Comparison of ENCODE assay signal across 10 cellular contexts in genomic region chr19:17616961-17617806, GRCh38.
DNase-seq lines count a peak whose midpoint lies in the region; ATAC-seq, FAIRE-seq and TF ChIP-seq lines count a peak whose summit lies in the region.
"Had no signal": no experiment of that assay in that cellular context is flagged by ENCODE, and none has a peak within 500 bp of the region (broad histone marks: within the 10 kb centered on the region; RNA-seq: fewer than 3 reads in every experiment).

No MANE protein-coding gene starts in this region.

- TF ChIP-seq EP300 in HepG2 (IDR thresholded peaks at IDR 0.05; ENCODE audit: low read depth in 2 of 2, low read length in 2 of 2) (no peak), HepG2 (CRISPR knock-in tag; IDR thresholded peaks at IDR 0.05; ENCODE audit: borderline replicate concordance) (no peak)

- H3K9ac ChIP-seq in HepG2 (ENCODE audit: insufficient read depth, low read depth, low read length), result no peak overlapping the region

- no peaks in the 10 kb centered on the region for H3K4me1 ChIP-seq in CD8-positive, alpha-beta memory T cell (ENCODE audit: insufficient read depth, low read length)
- H3K4me1 ChIP-seq in HepG2 (ENCODE audit: insufficient read depth, low read length), result peaks cover 18% of the 10 kb centered on the region
- no peaks in the 10 kb centered on the region for H3K4me1 ChIP-seq in pancreas

- FAIRE-seq in HepG2 (lab: Jason Lieb, UNC), result no peak
- FAIRE-seq in pancreas (lab: Jason Lieb, UNC), result no peak

- no peaks in the 10 kb centered on the region for H3K9me3 ChIP-seq in CD8-positive, alpha-beta memory T cell (ENCODE audit: low read length)
- no peaks in the 10 kb centered on the region for H3K9me3 ChIP-seq in HepG2 (ENCODE audit: low read length)
- no peaks in the 10 kb centered on the region for H3K9me3 ChIP-seq in pancreas

- H2AFZ ChIP-seq in HepG2 (ENCODE audit: low read length), result no peak overlapping the region

- CTCF ChIA-PET in CD8-positive, alpha-beta memory T cell (lab: Charles Lee), result no interaction called here
- CTCF ChIA-PET in HepG2 (lab: Yijun Ruan, JAX; ENCODE audit: low intra/inter-chr PET ratio, low total read pairs), result no interaction called here

- H3K36me3 ChIP-seq in CD8-positive, alpha-beta memory T cell (ENCODE audit: insufficient read depth, low read length), result no peaks in the 10 kb centered on the region
- H3K36me3 ChIP-seq in HepG2 (replicated peaks in 1 of 2; ENCODE audit: control insufficient read depth in 1 of 2, insufficient read depth in 2 of 2, low read length in 2 of 2) (no peaks in the 10 kb centered on the region), pancreas (no peaks in the 10 kb centered on the region)

- no peak for DNase-seq in CD8-positive, alpha-beta memory T cell
- peak; percentile 11 for DNase-seq in HK-2 (ENCODE audit: unreplicated experiment)
- peak; percentile 18 for DNase-seq in amniotic epithelial cell (ENCODE audit: low read depth)
- DNase-seq in HepG2 (ENCODE audit: low spot score), result peak; percentile 44
- no peak for DNase-seq in pancreas
- DNase-seq: NCI-H1417 had no signal

- no peaks in the 10 kb centered on the region for H3K79me2 ChIP-seq in HepG2 (ENCODE audit: insufficient read depth, low read length)

- peak overlapping the region; percentile 78 for H3K4me2 ChIP-seq in HepG2 (ENCODE audit: low read depth, low read length)

- WGBS in HepG2 (ENCODE audit: low lambda C conversion rate), result 21% methylated on average over 23 of the region's 28 CpGs
- 52 to 56% methylated on average over 28 of the region's 28 CpGs for WGBS in pancreas, 2 donors

- H3K27ac ChIP-seq in CD8-positive, alpha-beta memory T cell (ENCODE audit: low read depth, low read length), result peak overlapping the region; percentile 61
- H3K27ac ChIP-seq in HepG2 (ENCODE audit: extremely low read length, insufficient read depth, low read length) (no peak overlapping the region), pancreas (no peak overlapping the region)

- BruUV-seq in HepG2 (replicated peaks; lab: Mats Ljungman, UMichigan), result no TSS peak

- no peaks in the 10 kb centered on the region for H4K20me1 ChIP-seq in HepG2 (ENCODE audit: insufficient read depth, low read length)

- no peak for TF ChIP-seq POLR2A in HepG2 (IDR thresholded peaks at IDR 0.05; ENCODE audit: insufficient read depth in 1 of 2, low read depth in 2 of 2, low read length in 2 of 2)

- H3K36me3 Mint-ChIP-seq in CD8-positive, alpha-beta memory T cell, result peaks cover 0 to 5% (median 0%) of the 10 kb centered on the region in 3 donors

- in situ Hi-C loops in HepG2 (cut with HindIII; ENCODE audit: extremely low pct_ligation_motif_present, low pct_unique_long_range_greater_than_20kb), result no loop called here

- no peak overlapping the region for H3K4me3 ChIP-seq in CD8-positive, alpha-beta memory T cell (ENCODE audit: low read length)
- peak overlapping the region in 2 of 3 experiments; percentile 4 to 60; a peak in 3 of 6 replicates for H3K4me3 ChIP-seq in HepG2 (replicated peaks in 1 of 3; ENCODE audit: insufficient read depth in 1 of 3, low read depth in 2 of 3, low read length in 3 of 3)
- no peak overlapping the region for H3K4me3 ChIP-seq in pancreas
- H3K4me3 ChIP-seq: lung had no signal

- peaks cover 0 to 7% (median 0%) of the 10 kb centered on the region in 5 donors for H3K9me3 Mint-ChIP-seq in CD8-positive, alpha-beta memory T cell

- no peak overlapping the region for H3K4me3 Mint-ChIP-seq in CD8-positive, alpha-beta memory T cell

- ATAC-seq in HepG2 (peak; percentile 41), GM21529 (IDR thresholded peaks at IDR 0.05; ENCODE audit: unreplicated experiment) (no peak), GM21528 (IDR thresholded peaks at IDR 0.05; ENCODE audit: low FRiP score, unreplicated experiment) (no peak), GM21390 (IDR thresholded peaks at IDR 0.05; ENCODE audit: unreplicated experiment) (no peak), pancreas (no peak)

- intact Hi-C loops in HepG2 (cut with micrococcal nuclease; ENCODE audit: unreplicated experiment), result no loop called here
- intact Hi-C loops in pancreas (cut with DNase I), result no loop called here

- H3K4me1 Mint-ChIP-seq in CD8-positive, alpha-beta memory T cell, result peaks cover under 1 to 5% (median 2%) of the 10 kb centered on the region in 3 donors

- no peak for TF ChIP-seq RAD21 in HepG2 (CRISPR knock-in tag; IDR thresholded peaks at IDR 0.05)

- peaks cover 21 to 52% of the 10 kb centered on the region in 2 donors for H3K27me3 Mint-ChIP-seq in CD8-positive, alpha-beta memory T cell

- H3K27me3 ChIP-seq in CD8-positive, alpha-beta memory T cell (ENCODE audit: insufficient read depth, low read length, poor library complexity, severe bottlenecking), result peaks cover 10% of the 10 kb centered on the region
- no peaks in the 10 kb centered on the region; a peak in 1 of 5 replicates for H3K27me3 ChIP-seq in HepG2 (ENCODE audit: control insufficient read depth in 1 of 2, insufficient read depth in 2 of 2, low read length in 2 of 2)
- H3K27me3 ChIP-seq in pancreas, result peaks cover 0 to 13% (median 2%) of the 10 kb centered on the region in 4 donors

- peak overlapping the region in 2 of 8 donors; percentile 33 to 74 for H3K27ac Mint-ChIP-seq in CD8-positive, alpha-beta memory T cell

- POLR2A ChIA-PET in CD8-positive, alpha-beta memory T cell (lab: Charles Lee), result no interaction called here
- POLR2A ChIA-PET in HepG2 (lab: Yijun Ruan, JAX), result interaction anchor here (1.4 kb wide), 1 partner anchor 11 kb away, joined by 11 read pairs; no protein-coding TSS in a partner anchor

- TF ChIP-seq CTCF in HepG2 (CRISPR knock-in tag; IDR thresholded peaks at IDR 0.05) (no peak), pancreas (IDR thresholded peaks at IDR 0.05) (no peak)

TF ChIP-seq in HepG2, 621 proteins besides CTCF, POLR2A, EP300 and RAD21 (continues in another document):
- no peak for TF ChIP-seq SMAD1 (CRISPR knock-in tag; IDR thresholded peaks at IDR 0.05; ENCODE audit: borderline replicate concordance, low read depth)
- TF ChIP-seq WIZ (CRISPR knock-in tag; IDR thresholded peaks at IDR 0.05), result no peak
- TF ChIP-seq HMGA1 (CRISPR knock-in tag; conservative IDR thresholded peaks at IDR 0.05), result no peak
- peak; percentile 82 for TF ChIP-seq CREM (IDR thresholded peaks at IDR 0.05)
- no peak for TF ChIP-seq CREM (CRISPR knock-in tag; IDR thresholded peaks at IDR 0.05)
- TF ChIP-seq ZFP62 (CRISPR knock-in tag; IDR thresholded peaks at IDR 0.05), result no peak
- no peak for TF ChIP-seq ELF4 (CRISPR knock-in tag; IDR thresholded peaks at IDR 0.05; ENCODE audit: borderline replicate concordance)
- TF ChIP-seq ZKSCAN1 (IDR thresholded peaks at IDR 0.05; ENCODE audit: low read length), result no peak
- TF ChIP-seq ARNTL (CRISPR knock-in tag; IDR thresholded peaks at IDR 0.05), result no peak
- no peak for TF ChIP-seq HNF4G (IDR thresholded peaks at IDR 0.05; ENCODE audit: borderline replicate concordance, low read depth, low read length)
- no peak for TF ChIP-seq HNF4G (CRISPR knock-in tag; IDR thresholded peaks at IDR 0.05; ENCODE audit: borderline replicate concordance, low read depth)
- TF ChIP-seq ZNF432 (CRISPR knock-in tag; IDR thresholded peaks at IDR 0.05; ENCODE audit: borderline replicate concordance), result no peak
- peak; percentile 66 for TF ChIP-seq NFYB (CRISPR knock-in tag; IDR thresholded peaks at IDR 0.05)
- no peak for TF ChIP-seq ZEB1 (IDR thresholded peaks at IDR 0.05; ENCODE audit: insufficient replicate concordance, low read depth)
- TF ChIP-seq HOXA3 (CRISPR knock-in tag; IDR thresholded peaks at IDR 0.05), result peak; percentile 59
- no peak for TF ChIP-seq HNRNPLL (IDR thresholded peaks at IDR 0.05; ENCODE audit: low read depth, low read length, poor library complexity, severe bottlenecking)
- peak; percentile 32; the same call in 1 of the 2 replicates for TF ChIP-seq GABPB1 (CRISPR knock-in tag; IDR thresholded peaks at IDR 0.05)
- no peak for TF ChIP-seq ZNF557 (CRISPR knock-in tag; IDR thresholded peaks at IDR 0.05)
- TF ChIP-seq ARID4A (CRISPR knock-in tag; IDR thresholded peaks at IDR 0.05; ENCODE audit: borderline replicate concordance), result peak; percentile 35; the same call in 1 of the 2 replicates
- no peak for TF ChIP-seq ZNF224 (CRISPR knock-in tag; IDR thresholded peaks at IDR 0.05)

Comparison
In these comparisons a context has a peak if more than half of its experiments do, and no peak if none do; other contexts are left out.
1. DNase-seq: peak in HK-2 (single experiment), amniotic epithelial cell (single experiment) and HepG2 (single experiment); none in CD8-positive, alpha-beta memory T cell (0 of 5) and pancreas (0 of 6).
2. H3K4me3 ChIP-seq: peak in HepG2 (2 of 3); none in CD8-positive, alpha-beta memory T cell (single experiment) and pancreas (0 of 4).